10 cellular contexts compared by ENCODE assay signal in the genomic region with DNA sequence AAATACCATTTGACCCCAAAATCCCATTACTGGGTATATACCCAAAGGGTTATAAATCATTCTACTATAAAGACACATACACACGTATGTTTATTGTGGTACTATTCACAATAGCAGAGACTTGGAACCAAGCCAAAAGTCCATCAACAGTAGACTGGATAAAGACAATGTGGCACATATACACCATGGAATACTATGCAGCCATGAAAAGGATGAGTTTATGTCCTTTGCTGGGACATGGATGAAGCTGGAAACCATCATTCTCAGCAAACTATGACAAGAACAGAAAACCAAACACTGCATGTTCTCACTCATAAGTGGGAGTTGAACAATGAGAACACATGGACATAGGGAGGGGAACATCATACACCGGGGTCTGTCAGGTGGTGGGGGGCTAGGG. TPM values are rescaled to one million over a fixed set of nuclear protein-coding genes. Genes with fewer than 3 reads are reported as not detected.
"Had no signal": no experiment of that assay in that cellular context is flagged by ENCODE, and none has a peak within 500 bp of the region (broad histone marks: within the 10 kb centered on the region; RNA-seq: fewer than 3 reads in every experiment).

No MANE protein-coding gene starts in this region.

RNA-seq across cellular contexts. Expression of a gene that starts 49.6 kb away (rescaled TPM):
- total RNA-seq: OCI-LY7, PC-3, PC-9, Peyer's patch, Right ventricle myocardium inferior, Right ventricle myocardium superior, SJCRH30, SJSA1, T-cell had no signal
- polyA plus RNA-seq: SK-N-SH had no signal
